ENCODE assay signal across 8 cellular contexts in the genomic region with DNA sequence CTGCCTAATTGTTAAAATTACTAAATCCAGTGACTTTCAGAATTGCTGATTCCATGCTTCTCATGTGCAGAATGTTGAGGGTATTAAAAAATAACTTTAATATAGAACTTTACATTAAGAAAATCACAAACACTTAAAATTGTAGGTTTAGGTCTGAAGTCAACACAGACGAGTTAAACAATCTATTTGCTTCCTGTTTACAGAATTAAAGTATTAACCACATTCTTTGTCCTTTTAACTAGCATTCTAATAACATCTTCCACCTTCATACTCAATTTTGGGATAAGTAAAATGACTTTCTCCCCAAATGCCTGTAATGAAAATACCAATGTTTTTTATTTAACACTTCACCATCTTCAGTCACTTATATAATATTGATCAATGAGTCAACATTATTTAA. TPM values are rescaled to one million over a fixed set of nuclear protein-coding genes. Genes with fewer than 3 reads are reported as not detected.
A peak's percentile ranks its signal among the peaks of the same experiment; 100 is the strongest.
DNase-seq lines count a peak whose midpoint lies in the region; ATAC-seq and TF ChIP-seq lines count a peak whose summit lies in the region.

No MANE protein-coding gene starts in this region.

- intact Hi-C loops in left ventricle myocardium superior (cut with micrococcal nuclease), result loop anchor here (10.0 kb wide), 1 partner anchor 49 kb away; no protein-coding TSS in a partner anchor
- intact Hi-C loops in breast epithelium (cut with DNase I; ENCODE audit: low total_unique reads), result loop anchor here (10.0 kb wide), 1 partner anchor 49 kb away; no protein-coding TSS in a partner anchor
- intact Hi-C loops in lower lobe of right lung (cut with DNase I), result no loop called here
- intact Hi-C loops in thyroid gland (cut with DNase I), result no loop called here

- H3K27ac ChIP-seq in cardiac muscle cell (peak overlapping the region; percentile 85), breast epithelium (peak overlapping the region; percentile 27 to 99), lower lobe of right lung (peak overlapping the region; percentile 97), upper lobe of left lung (peak overlapping the region; percentile 97 to 99 (median 99)), thyroid gland (peak overlapping the region in 1 of 3 donors; percentile 79)

- H3K36me3 ChIP-seq in cardiac muscle cell (no peaks in the 10 kb centered on the region), breast epithelium (no peaks in the 10 kb centered on the region), lower lobe of right lung (no peaks in the 10 kb centered on the region), upper lobe of left lung (no peaks in the 10 kb centered on the region), thyroid gland (no peaks in the 10 kb centered on the region)

- H3K27me3 ChIP-seq in cardiac muscle cell, result no peaks in the 10 kb centered on the region
- no peaks in the 10 kb centered on the region for H3K27me3 ChIP-seq in breast epithelium
- no peaks in the 10 kb centered on the region for H3K27me3 ChIP-seq in lower lobe of right lung (ENCODE audit: low read depth)
- H3K27me3 ChIP-seq in upper lobe of left lung, result no peaks in the 10 kb centered on the region
- no peaks in the 10 kb centered on the region for H3K27me3 ChIP-seq in thyroid gland

- TF ChIP-seq POLR2A in breast epithelium (IDR thresholded peaks at IDR 0.05), result no peak
- no peak for TF ChIP-seq POLR2A in upper lobe of left lung (IDR thresholded peaks at IDR 0.05)
- TF ChIP-seq POLR2A in thyroid gland (IDR thresholded peaks at IDR 0.05), result no peak

- H3K4me3 ChIP-seq in cardiac muscle cell (peak overlapping the region; percentile 95), breast epithelium (peak overlapping the region; percentile 89 to 98 (median 97)), lower lobe of right lung (peak overlapping the region; percentile 92), upper lobe of left lung (peak overlapping the region; percentile 20 to 94 (median 80)), thyroid gland (replicated peaks in 1 of 3) (peak overlapping the region in 1 of 3 donors; percentile 96)

- H3K4me1 ChIP-seq in cardiac muscle cell (ENCODE audit: low read depth) (peaks cover 51% of the 10 kb centered on the region), breast epithelium (peaks cover 0 to 5% of the 10 kb centered on the region in 2 donors), lower lobe of right lung (peaks cover 78% of the 10 kb centered on the region), upper lobe of left lung (peaks cover 38 to 69% (median 59%) of the 10 kb centered on the region in 4 donors), thyroid gland (peaks cover 38 to 48% of the 10 kb centered on the region in 2 donors)

- ATAC-seq in left ventricle myocardium superior (no peak), lower lobe of right lung (no peak), upper lobe of left lung (ENCODE audit: low FRiP score in 2 of 2) (no peak)

- H3K9me3 ChIP-seq in cardiac muscle cell (ENCODE audit: low read depth) (no peaks in the 10 kb centered on the region), breast epithelium (no peaks in the 10 kb centered on the region), lower lobe of right lung (no peaks in the 10 kb centered on the region), upper lobe of left lung (no peaks in the 10 kb centered on the region), thyroid gland (no peaks in the 10 kb centered on the region)

- TF ChIP-seq EP300 in upper lobe of left lung (IDR thresholded peaks at IDR 0.05), result no peak

- no peak for TF ChIP-seq CTCF in cardiac muscle cell (IDR thresholded peaks at IDR 0.05; ENCODE audit: low read depth, low read length)
- no peak for TF ChIP-seq CTCF in breast epithelium (IDR thresholded peaks at IDR 0.05)
- no peak for TF ChIP-seq CTCF in lower lobe of right lung (IDR thresholded peaks at IDR 0.05)
- no peak for TF ChIP-seq CTCF in upper lobe of left lung (IDR thresholded peaks at IDR 0.05)
- no peak for TF ChIP-seq CTCF in thyroid gland (IDR thresholded peaks at IDR 0.05)

- WGBS in upper lobe of left lung, 2 donors, result 10 to 13% methylated on average over 1 of the region's 1 CpG
- 36 to 67% methylated on average over 1 of the region's 1 CpG for WGBS in thyroid gland, 2 donors

- no peak for DNase-seq in cardiac muscle cell (ENCODE audit: low read depth in 1 of 2, low spot score in 1 of 2)
- no peak for DNase-seq in left ventricle myocardium superior
- no peak for DNase-seq in breast epithelium (ENCODE audit: low spot score in 2 of 2)
- DNase-seq in lower lobe of right lung, result no peak
- DNase-seq in upper lobe of left lung, result no peak
- DNase-seq in NK-92 treated with Interleukin-12 subunit alpha and Interleukin-12 subunit beta, amount 100 ng/mL, for 24 hours (lab: John Stamatoyannopoulos, UW), result no peak
- DNase-seq in thyroid gland, result no peak
- DNase-seq in NOMO-1 treated with DMSO at 0.1 percent for 48 hours (lab: John Stamatoyannopoulos, UW; ENCODE audit: unreplicated experiment), result no peak

RNA-seq across cellular contexts. Expression of a gene that starts 2.2 kb away (rescaled TPM):
- total RNA-seq in cardiac muscle cell (490 and 576 TPM in 2 replicates), left ventricle myocardium superior (551 TPM), breast epithelium (1,000 to 10,000 TPM in 1 of 3 donors, 100 to 1,000 TPM in 2; 438 to 1,565 (median 480) TPM), lower lobe of right lung (409 TPM), upper lobe of left lung (100 to 1,000 TPM in 5 of 6 donors, 10 to 100 TPM in 1; 94.3 to 492 (median 340) TPM), thyroid gland (100 to 1,000 TPM; 264 to 699 (median 417) TPM)
- polyA plus RNA-seq in cardiac muscle cell, result 321 and 326 TPM in 2 replicates

Comparison
In these comparisons a context has a peak if more than half of its experiments do, and no peak if none do; other contexts are left out.
1. intact Hi-C loops: an anchor here in left ventricle myocardium superior (10.0 kb wide) and breast epithelium (10.0 kb wide); none called in lower lobe of right lung and thyroid gland.